ENCODE assay signal across 1 cellular context in the genomic region with DNA sequence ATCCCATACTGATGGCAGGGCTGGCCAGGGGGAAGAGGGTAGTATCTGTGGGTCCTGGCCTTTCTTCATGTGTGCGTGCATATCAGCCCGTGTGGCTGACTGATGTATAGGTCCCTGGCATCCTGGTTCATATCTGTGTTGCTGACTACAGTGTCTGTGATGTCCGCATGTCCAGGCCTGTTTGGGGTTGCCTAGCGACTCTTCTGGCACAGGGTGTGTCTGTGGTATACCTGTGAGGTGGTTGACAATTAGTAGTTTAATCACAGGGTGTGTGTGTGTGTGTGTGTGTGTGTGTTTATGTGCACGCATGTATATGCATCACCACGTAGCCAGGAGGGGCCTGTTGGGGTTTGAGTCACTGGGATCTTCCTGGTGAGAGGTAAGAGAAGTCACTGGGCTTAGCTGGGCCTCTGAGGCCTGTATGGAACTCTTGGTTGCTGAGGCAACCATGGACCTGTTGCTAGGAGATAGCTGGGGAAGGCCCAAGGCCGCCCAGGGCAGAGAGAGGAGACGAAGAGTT.
TF ChIP-seq lines count a peak whose summit lies in the region.

No MANE protein-coding gene starts in this region.

TF ChIP-seq in HepG2, 621 proteins besides CTCF, POLR2A, EP300 and RAD21:
- TF ChIP-seq HNRNPL (IDR thresholded peaks at IDR 0.05; ENCODE audit: low read depth, low read length) (no peak), STAT5B (CRISPR knock-in tag; IDR thresholded peaks at IDR 0.05) (no peak), YEATS4 (CRISPR knock-in tag; IDR thresholded peaks at IDR 0.05; ENCODE audit: borderline replicate concordance) (no peak), RFX1 (IDR thresholded peaks at IDR 0.05) (peak; percentile 64; the same call in 1 of the 2 replicates), NBN (conservative IDR thresholded peaks at IDR 0.05) (no peak), RFX3 (CRISPR knock-in tag; IDR thresholded peaks at IDR 0.05) (peak; percentile 67), RBM22 (optimal IDR thresholded peaks at IDR 0.05; ENCODE audit: low read length) (peak; percentile 58), ZC3H4 (CRISPR knock-in tag; IDR thresholded peaks at IDR 0.05; ENCODE audit: borderline replicate concordance) (no peak), ZFP82 (CRISPR knock-in tag; IDR thresholded peaks at IDR 0.05; ENCODE audit: borderline replicate concordance) (no peak)
- TF ChIP-seq, protein P1, sequence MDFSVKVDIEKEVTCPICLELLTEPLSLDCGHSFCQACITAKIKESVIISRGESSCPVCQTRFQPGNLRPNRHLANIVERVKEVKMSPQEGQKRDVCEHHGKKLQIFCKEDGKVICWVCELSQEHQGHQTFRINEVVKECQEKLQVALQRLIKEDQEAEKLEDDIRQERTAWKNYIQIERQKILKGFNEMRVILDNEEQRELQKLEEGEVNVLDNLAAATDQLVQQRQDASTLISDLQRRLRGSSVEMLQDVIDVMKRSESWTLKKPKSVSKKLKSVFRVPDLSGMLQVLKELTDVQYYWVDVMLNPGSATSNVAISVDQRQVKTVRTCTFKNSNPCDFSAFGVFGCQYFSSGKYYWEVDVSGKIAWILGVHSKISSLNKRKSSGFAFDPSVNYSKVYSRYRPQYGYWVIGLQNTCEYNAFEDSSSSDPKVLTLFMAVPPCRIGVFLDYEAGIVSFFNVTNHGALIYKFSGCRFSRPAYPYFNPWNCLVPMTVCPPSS (IDR thresholded peaks at IDR 0.05), result no peak
- TF ChIP-seq, protein P2, sequence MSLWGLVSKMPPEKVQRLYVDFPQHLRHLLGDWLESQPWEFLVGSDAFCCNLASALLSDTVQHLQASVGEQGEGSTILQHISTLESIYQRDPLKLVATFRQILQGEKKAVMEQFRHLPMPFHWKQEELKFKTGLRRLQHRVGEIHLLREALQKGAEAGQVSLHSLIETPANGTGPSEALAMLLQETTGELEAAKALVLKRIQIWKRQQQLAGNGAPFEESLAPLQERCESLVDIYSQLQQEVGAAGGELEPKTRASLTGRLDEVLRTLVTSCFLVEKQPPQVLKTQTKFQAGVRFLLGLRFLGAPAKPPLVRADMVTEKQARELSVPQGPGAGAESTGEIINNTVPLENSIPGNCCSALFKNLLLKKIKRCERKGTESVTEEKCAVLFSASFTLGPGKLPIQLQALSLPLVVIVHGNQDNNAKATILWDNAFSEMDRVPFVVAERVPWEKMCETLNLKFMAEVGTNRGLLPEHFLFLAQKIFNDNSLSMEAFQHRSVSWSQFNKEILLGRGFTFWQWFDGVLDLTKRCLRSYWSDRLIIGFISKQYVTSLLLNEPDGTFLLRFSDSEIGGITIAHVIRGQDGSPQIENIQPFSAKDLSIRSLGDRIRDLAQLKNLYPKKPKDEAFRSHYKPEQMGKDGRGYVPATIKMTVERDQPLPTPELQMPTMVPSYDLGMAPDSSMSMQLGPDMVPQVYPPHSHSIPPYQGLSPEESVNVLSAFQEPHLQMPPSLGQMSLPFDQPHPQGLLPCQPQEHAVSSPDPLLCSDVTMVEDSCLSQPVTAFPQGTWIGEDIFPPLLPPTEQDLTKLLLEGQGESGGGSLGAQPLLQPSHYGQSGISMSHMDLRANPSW (CRISPR knock-in tag; IDR thresholded peaks at IDR 0.05; ENCODE audit: borderline replicate concordance), result no peak
- TF ChIP-seq, protein P3, sequence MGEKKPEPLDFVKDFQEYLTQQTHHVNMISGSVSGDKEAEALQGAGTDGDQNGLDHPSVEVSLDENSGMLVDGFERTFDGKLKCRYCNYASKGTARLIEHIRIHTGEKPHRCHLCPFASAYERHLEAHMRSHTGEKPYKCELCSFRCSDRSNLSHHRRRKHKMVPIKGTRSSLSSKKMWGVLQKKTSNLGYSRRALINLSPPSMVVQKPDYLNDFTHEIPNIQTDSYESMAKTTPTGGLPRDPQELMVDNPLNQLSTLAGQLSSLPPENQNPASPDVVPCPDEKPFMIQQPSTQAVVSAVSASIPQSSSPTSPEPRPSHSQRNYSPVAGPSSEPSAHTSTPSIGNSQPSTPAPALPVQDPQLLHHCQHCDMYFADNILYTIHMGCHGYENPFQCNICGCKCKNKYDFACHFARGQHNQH (CRISPR knock-in tag; IDR thresholded peaks at IDR 0.05), result no peak
- TF ChIP-seq, protein P4, sequence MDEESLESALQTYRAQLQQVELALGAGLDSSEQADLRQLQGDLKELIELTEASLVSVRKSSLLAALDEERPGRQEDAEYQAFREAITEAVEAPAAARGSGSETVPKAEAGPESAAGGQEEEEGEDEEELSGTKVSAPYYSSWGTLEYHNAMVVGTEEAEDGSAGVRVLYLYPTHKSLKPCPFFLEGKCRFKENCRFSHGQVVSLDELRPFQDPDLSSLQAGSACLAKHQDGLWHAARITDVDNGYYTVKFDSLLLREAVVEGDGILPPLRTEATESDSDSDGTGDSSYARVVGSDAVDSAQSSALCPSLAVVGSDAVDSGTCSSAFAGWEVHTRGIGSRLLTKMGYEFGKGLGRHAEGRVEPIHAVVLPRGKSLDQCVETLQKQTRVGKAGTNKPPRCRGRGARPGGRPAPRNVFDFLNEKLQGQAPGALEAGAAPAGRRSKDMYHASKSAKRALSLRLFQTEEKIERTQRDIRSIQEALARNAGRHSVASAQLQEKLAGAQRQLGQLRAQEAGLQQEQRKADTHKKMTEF (CRISPR knock-in tag; IDR thresholded peaks at IDR 0.05), result no peak
